Comparison of ENCODE assay signal across 8 cellular contexts in the genomic region with DNA sequence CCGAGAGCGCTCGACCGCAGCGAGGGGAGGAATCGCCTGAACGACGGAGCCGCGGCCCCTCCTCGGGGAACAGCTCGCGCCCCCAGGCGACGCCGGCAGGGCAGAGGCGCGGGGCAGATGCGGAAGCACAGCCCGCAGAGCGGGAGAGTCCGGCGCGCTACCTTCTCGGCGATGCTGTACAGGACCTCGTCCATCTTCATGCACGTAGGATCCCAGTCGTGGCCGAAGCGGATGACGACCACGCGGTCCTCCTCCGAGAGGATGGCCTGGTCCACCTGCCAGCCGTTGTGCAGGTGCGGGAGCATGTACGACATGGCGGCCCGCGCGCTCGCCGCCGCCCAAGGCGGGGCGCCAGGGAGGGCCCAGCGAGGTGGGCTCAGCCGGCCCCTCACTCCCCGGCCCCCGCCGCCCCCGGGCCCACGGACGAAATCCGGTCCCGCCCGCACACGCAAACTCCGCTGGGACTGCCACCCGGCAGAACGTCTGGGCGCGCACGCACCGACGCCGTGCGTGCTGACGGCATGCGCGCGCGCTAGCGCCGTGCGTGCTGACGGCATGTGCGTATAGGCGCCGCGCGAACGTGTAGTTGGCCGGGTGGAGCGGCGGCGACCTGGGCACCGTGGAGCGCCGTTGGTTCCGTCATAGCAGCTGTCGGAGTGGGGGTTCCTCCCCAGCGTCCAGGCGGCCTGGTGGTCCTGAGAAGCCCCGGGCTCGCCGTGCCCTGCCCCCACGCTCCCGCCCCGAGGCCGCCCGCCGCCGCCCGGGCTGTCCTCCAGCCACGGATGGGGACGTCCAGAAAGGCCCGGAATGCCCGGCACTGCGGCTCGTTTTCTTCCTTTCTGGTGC. TPM values are rescaled to one million over a fixed set of nuclear protein-coding genes. Genes with fewer than 3 reads are reported as not detected.
DNase-seq lines count a peak whose midpoint lies in the region; ATAC-seq and TF ChIP-seq lines count a peak whose summit lies in the region.

A gene with protein sequence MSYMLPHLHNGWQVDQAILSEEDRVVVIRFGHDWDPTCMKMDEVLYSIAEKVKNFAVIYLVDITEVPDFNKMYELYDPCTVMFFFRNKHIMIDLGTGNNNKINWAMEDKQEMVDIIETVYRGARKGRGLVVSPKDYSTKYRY (minus strand): TSS at position 485 of the 846 bp plus-strand sequence. CDS start 171 bp downstream, at position 314.

- peak; percentile 86 for DNase-seq in AG08395 (ENCODE audit: low spot score)
- peak; percentile 82 for DNase-seq in NCI-H2227 treated with DMSO at 0.1 percent for 48 hours (lab: John Stamatoyannopoulos, UW)
- peak; percentile 87 for DNase-seq in activated B cell treated with CpG ODN at 0.5 μM for 24 hours
- peak; percentile 84 to 89 for DNase-seq in cardiac fibroblast (ENCODE audit: low read depth in 2 of 2)
- DNase-seq in iris pigment epithelial cell (ENCODE audit: low read depth) = peak; percentile 92
- DNase-seq in stimulated activated CD4-positive, alpha-beta T cell treated with anti-CD3 and anti-CD28 coated beads, Interleukin-12 subunit alpha, Interleukin-12 subunit beta, amount 100 ng/mL, for 4 hours = peak; percentile 82

- H3K9me3 Mint-ChIP-seq in activated B cell treated with CpG ODN at 0.5 μM for 24 hours = no peaks in the 10 kb centered on the region

- peaks cover 36% of the 10 kb centered on the region for H3K4me1 Mint-ChIP-seq in activated B cell treated with CpG ODN at 0.5 μM for 24 hours

- peaks cover 30% of the 10 kb centered on the region for H3K36me3 Mint-ChIP-seq in activated B cell treated with CpG ODN at 0.5 μM for 24 hours (ENCODE audit: low read depth)

- intact Hi-C loops in activated B cell treated with CpG ODN at 0.5 μM for 24 hours (cut with micrococcal nuclease) = loop anchor here (1.0 to 5.0 kb wide), 10 partner anchors 23 to 611 kb away; partner anchors contain the start of genes ADNP2, CTDP1 and SLC66A2

- peak within 1 kb of the TSS; percentile 91 for H3K4me3 Mint-ChIP-seq in activated B cell treated with CpG ODN at 0.5 μM for 24 hours

- peak within 1 kb of the TSS; percentile 92 for H3K27ac Mint-ChIP-seq in activated B cell treated with CpG ODN at 0.5 μM for 24 hours

- no peak for TF ChIP-seq CTCF in activated B cell treated with CpG ODN at 0.5 μM for 24 hours (IDR thresholded peaks at IDR 0.05)
- TF ChIP-seq CTCF in cardiac fibroblast (IDR thresholded peaks at IDR 0.05; ENCODE audit: low read depth, low read length) = peak; percentile 23

- H3K4me3 ChIP-seq in cardiac fibroblast (replicated peaks in 1 of 2; ENCODE audit: low read depth in 2 of 2, low read length in 2 of 2) = peak within 1 kb of the TSS; percentile 85 to 98

- POLR2A ChIA-PET in activated B cell treated with CpG ODN at 0.5 μM for 24 hours (lab: Charles Lee) = interaction anchor here (0.6 to 5.1 kb wide), 13 partner anchors 11 to 308 kb away, joined by 3 to 48 read pairs (median 4); partner anchors contain the start of genes ADNP2, HSBP1L1, RBFA and SLC66A2

- ATAC-seq in GM18867 (IDR thresholded peaks at IDR 0.05; ENCODE audit: unreplicated experiment) = peak; percentile 98
- peak; percentile 94 for ATAC-seq in HG03097 (IDR thresholded peaks at IDR 0.05; ENCODE audit: low FRiP score, unreplicated experiment)
- peak; percentile 92 for ATAC-seq in activated B cell treated with CpG ODN at 0.5 μM for 24 hours (ENCODE audit: low read depth)

- H3K27me3 Mint-ChIP-seq in activated B cell treated with CpG ODN at 0.5 μM for 24 hours = no peaks in the 10 kb centered on the region

- CTCF ChIA-PET in activated B cell treated with CpG ODN at 0.5 μM for 24 hours (lab: Charles Lee) = no interaction called here

RNA-seq across cellular contexts. Expression of the gene that starts here (rescaled TPM):
- 94.7 and 96.9 TPM in 2 replicates for total RNA-seq in activated B cell treated with CpG ODN at 0.5 μM for 24 hours

Comparison
In these comparisons a context has a peak if more than half of its experiments do, and no peak if none do; other contexts are left out.
1. Peak in every context shown above with its lines: DNase-seq, ATAC-seq and H3K4me3 ChIP-seq.